ENCODE assay signal across 1 cellular context in the genomic region with DNA sequence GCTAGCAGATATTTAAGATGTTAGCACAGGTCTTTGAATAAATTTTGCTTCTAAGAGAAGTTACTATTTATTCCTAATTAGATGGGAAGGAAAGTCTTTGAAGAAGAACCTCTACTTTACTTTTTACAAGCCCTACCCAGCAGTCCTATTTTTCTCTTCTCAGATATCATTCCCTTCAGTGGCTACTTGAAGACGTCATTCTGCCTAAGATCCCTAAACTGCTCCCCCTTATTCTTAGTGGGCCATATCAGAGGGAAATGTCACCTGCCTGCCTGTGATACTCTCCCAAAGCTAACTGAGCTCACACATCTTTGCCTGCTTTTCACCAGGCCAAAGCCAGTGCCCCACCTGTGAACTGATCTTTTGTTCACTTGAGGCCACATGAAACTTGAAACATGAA.
TF ChIP-seq lines count a peak whose summit lies in the region.

No MANE protein-coding gene starts in this region.

TF ChIP-seq in H1, 55 proteins besides CTCF, POLR2A, EP300 and RAD21:
- TF ChIP-seq MAFK (IDR thresholded peaks at IDR 0.05; ENCODE audit: low read depth, low read length): no peak
- no peak for TF ChIP-seq GABPA (IDR thresholded peaks at IDR 0.05; ENCODE audit: borderline replicate concordance, insufficient read depth, low read length)
- no peak for TF ChIP-seq CBX5 (IDR thresholded peaks at IDR 0.05; ENCODE audit: low read depth, low read length)
- no peak for TF ChIP-seq SIRT6 (IDR thresholded peaks at IDR 0.05; ENCODE audit: low read length)
- TF ChIP-seq BACH1 (IDR thresholded peaks at IDR 0.05; ENCODE audit: low read length): no peak
- TF ChIP-seq, protein P1, sequence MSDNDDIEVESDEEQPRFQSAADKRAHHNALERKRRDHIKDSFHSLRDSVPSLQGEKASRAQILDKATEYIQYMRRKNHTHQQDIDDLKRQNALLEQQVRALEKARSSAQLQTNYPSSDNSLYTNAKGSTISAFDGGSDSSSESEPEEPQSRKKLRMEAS (IDR thresholded peaks at IDR 0.05): no peak
- TF ChIP-seq JUND (IDR thresholded peaks at IDR 0.05; ENCODE audit: low read length): no peak
- TF ChIP-seq, protein P2, sequence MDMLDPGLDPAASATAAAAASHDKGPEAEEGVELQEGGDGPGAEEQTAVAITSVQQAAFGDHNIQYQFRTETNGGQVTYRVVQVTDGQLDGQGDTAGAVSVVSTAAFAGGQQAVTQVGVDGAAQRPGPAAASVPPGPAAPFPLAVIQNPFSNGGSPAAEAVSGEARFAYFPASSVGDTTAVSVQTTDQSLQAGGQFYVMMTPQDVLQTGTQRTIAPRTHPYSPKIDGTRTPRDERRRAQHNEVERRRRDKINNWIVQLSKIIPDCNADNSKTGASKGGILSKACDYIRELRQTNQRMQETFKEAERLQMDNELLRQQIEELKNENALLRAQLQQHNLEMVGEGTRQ (IDR thresholded peaks at IDR 0.05; ENCODE audit: low read length): no peak
- no peak for TF ChIP-seq HDAC6 (IDR thresholded peaks at IDR 0.05; ENCODE audit: low read depth, low read length)
- no peak for TF ChIP-seq CHD2 (IDR thresholded peaks at IDR 0.05; ENCODE audit: low read length)
- TF ChIP-seq TEAD4 (IDR thresholded peaks at IDR 0.05; ENCODE audit: low read depth, low read length): no peak
- TF ChIP-seq, protein P3, sequence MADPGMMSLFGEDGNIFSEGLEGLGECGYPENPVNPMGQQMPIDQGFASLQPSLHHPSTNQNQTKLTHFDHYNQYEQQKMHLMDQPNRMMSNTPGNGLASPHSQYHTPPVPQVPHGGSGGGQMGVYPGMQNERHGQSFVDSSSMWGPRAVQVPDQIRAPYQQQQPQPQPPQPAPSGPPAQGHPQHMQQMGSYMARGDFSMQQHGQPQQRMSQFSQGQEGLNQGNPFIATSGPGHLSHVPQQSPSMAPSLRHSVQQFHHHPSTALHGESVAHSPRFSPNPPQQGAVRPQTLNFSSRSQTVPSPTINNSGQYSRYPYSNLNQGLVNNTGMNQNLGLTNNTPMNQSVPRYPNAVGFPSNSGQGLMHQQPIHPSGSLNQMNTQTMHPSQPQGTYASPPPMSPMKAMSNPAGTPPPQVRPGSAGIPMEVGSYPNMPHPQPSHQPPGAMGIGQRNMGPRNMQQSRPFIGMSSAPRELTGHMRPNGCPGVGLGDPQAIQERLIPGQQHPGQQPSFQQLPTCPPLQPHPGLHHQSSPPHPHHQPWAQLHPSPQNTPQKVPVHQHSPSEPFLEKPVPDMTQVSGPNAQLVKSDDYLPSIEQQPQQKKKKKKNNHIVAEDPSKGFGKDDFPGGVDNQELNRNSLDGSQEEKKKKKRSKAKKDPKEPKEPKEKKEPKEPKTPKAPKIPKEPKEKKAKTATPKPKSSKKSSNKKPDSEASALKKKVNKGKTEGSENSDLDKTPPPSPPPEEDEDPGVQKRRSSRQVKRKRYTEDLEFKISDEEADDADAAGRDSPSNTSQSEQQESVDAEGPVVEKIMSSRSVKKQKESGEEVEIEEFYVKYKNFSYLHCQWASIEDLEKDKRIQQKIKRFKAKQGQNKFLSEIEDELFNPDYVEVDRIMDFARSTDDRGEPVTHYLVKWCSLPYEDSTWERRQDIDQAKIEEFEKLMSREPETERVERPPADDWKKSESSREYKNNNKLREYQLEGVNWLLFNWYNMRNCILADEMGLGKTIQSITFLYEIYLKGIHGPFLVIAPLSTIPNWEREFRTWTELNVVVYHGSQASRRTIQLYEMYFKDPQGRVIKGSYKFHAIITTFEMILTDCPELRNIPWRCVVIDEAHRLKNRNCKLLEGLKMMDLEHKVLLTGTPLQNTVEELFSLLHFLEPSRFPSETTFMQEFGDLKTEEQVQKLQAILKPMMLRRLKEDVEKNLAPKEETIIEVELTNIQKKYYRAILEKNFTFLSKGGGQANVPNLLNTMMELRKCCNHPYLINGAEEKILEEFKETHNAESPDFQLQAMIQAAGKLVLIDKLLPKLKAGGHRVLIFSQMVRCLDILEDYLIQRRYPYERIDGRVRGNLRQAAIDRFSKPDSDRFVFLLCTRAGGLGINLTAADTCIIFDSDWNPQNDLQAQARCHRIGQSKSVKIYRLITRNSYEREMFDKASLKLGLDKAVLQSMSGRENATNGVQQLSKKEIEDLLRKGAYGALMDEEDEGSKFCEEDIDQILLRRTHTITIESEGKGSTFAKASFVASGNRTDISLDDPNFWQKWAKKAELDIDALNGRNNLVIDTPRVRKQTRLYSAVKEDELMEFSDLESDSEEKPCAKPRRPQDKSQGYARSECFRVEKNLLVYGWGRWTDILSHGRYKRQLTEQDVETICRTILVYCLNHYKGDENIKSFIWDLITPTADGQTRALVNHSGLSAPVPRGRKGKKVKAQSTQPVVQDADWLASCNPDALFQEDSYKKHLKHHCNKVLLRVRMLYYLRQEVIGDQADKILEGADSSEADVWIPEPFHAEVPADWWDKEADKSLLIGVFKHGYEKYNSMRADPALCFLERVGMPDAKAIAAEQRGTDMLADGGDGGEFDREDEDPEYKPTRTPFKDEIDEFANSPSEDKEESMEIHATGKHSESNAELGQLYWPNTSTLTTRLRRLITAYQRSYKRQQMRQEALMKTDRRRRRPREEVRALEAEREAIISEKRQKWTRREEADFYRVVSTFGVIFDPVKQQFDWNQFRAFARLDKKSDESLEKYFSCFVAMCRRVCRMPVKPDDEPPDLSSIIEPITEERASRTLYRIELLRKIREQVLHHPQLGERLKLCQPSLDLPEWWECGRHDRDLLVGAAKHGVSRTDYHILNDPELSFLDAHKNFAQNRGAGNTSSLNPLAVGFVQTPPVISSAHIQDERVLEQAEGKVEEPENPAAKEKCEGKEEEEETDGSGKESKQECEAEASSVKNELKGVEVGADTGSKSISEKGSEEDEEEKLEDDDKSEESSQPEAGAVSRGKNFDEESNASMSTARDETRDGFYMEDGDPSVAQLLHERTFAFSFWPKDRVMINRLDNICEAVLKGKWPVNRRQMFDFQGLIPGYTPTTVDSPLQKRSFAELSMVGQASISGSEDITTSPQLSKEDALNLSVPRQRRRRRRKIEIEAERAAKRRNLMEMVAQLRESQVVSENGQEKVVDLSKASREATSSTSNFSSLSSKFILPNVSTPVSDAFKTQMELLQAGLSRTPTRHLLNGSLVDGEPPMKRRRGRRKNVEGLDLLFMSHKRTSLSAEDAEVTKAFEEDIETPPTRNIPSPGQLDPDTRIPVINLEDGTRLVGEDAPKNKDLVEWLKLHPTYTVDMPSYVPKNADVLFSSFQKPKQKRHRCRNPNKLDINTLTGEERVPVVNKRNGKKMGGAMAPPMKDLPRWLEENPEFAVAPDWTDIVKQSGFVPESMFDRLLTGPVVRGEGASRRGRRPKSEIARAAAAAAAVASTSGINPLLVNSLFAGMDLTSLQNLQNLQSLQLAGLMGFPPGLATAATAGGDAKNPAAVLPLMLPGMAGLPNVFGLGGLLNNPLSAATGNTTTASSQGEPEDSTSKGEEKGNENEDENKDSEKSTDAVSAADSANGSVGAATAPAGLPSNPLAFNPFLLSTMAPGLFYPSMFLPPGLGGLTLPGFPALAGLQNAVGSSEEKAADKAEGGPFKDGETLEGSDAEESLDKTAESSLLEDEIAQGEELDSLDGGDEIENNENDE (IDR thresholded peaks at IDR 0.05; ENCODE audit: insufficient replicate concordance, low read length): no peak
- no peak for TF ChIP-seq NRF1 (IDR thresholded peaks at IDR 0.05; ENCODE audit: low read depth, low read length)
- TF ChIP-seq HDAC2 (IDR thresholded peaks at IDR 0.05; ENCODE audit: borderline replicate concordance in 1 of 2, low read depth in 2 of 2, low read length in 2 of 2): no peak
